Comparison of ENCODE assay signal across 8 cellular contexts in the genomic region with DNA sequence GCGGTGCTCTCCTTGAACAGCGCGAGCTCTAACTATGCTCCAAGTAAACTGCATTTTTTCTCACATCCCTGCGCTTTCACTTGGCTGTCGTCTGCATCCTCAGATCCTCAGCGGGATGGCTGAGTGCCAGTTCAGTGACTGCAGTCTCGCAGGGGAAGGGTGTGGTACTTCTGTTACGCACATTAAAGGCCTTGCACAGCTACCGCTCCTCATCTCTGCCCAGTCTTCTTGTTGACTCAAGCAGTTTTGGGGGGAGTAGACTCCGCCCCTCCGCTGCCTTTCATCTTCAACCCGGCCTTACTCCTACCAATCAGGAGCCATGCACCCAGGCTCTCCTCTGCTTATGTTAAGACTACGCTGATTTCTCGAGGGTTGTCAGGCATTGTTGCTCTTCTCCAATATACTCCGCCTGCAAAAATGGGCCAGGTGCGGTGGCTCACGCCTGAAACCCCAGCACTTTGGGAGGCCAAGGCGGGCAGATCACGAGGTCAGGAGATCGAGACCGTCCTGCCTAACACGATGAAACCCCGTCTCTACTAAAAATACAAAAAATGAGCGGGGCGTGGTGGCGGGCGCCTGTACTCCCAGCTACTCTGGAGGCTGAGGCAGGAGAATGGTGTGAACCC. TPM values are rescaled to one million over a fixed set of nuclear protein-coding genes. Genes with fewer than 3 reads are reported as not detected.
DNase-seq lines count a peak whose midpoint lies in the region; TF ChIP-seq lines count a peak whose summit lies in the region.

No MANE protein-coding gene starts in this region.

- CTCF ChIA-PET in activated CD4-positive, alpha-beta memory T cell treated with anti-CD3 and anti-CD28 coated beads, Interleukin-2, amount 10 ng/mL, durations not matched to agents 7 days and 5 days (lab: Charles Lee): interaction anchor here (0.7 to 3.5 kb wide), 7 partner anchors 12 to 285 kb away, joined by 3 to 18 read pairs (median 4); a partner anchor contains a TSS

- TF ChIP-seq CTCF in 22Rv1 (IDR thresholded peaks at IDR 0.05): no peak
- TF ChIP-seq CTCF in endothelial cell (IDR thresholded peaks at IDR 0.05; ENCODE audit: unreplicated experiment): no peak
- TF ChIP-seq CTCF in nephron progenitor cell (IDR thresholded peaks at IDR 0.05): no peak

- H3K4me3 Mint-ChIP-seq in activated CD4-positive, alpha-beta memory T cell treated with anti-CD3 and anti-CD28 coated beads, Interleukin-2, amount 10 ng/mL, durations not matched to agents 7 days and 5 days: peak overlapping the region; percentile 69
- H3K4me3 Mint-ChIP-seq in endothelial cell (ENCODE audit: unreplicated experiment): peak overlapping the region; percentile 77
- peak overlapping the region; percentile 42 for H3K4me3 Mint-ChIP-seq in nephron progenitor cell

- H3K4me1 Mint-ChIP-seq in activated CD4-positive, alpha-beta memory T cell treated with anti-CD3 and anti-CD28 coated beads, Interleukin-2, amount 10 ng/mL, durations not matched to agents 7 days and 5 days: peaks cover 53% of the 10 kb centered on the region
- H3K4me1 Mint-ChIP-seq in endothelial cell (ENCODE audit: unreplicated experiment): peaks cover 13% of the 10 kb centered on the region
- H3K4me1 Mint-ChIP-seq in nephron progenitor cell: peaks cover 18% of the 10 kb centered on the region

- H3K27ac ChIP-seq in 22Rv1: peak overlapping the region; percentile 96

- H3K27me3 Mint-ChIP-seq in activated CD4-positive, alpha-beta memory T cell treated with anti-CD3 and anti-CD28 coated beads, Interleukin-2, amount 10 ng/mL, durations not matched to agents 7 days and 5 days: peaks cover 6% of the 10 kb centered on the region
- H3K27me3 Mint-ChIP-seq in endothelial cell (ENCODE audit: unreplicated experiment) (peaks cover 29% of the 10 kb centered on the region), nephron progenitor cell (ENCODE audit: low read depth, poor library complexity) (peaks cover 29% of the 10 kb centered on the region)

- POLR2A ChIA-PET in activated CD4-positive, alpha-beta memory T cell treated with anti-CD3 and anti-CD28 coated beads, Interleukin-2, amount 10 ng/mL, durations not matched to agents 7 days and 5 days (lab: Charles Lee): interaction anchor here (0.8 to 1.6 kb wide), 7 partner anchors 10 to 77 kb away, joined by 3 to 16 read pairs (median 4); a partner anchor contains a TSS

- H3K27ac Mint-ChIP-seq in activated CD4-positive, alpha-beta memory T cell treated with anti-CD3 and anti-CD28 coated beads, Interleukin-2, amount 10 ng/mL, durations not matched to agents 7 days and 5 days: peak overlapping the region; percentile 99
- no peak overlapping the region for H3K27ac Mint-ChIP-seq in endothelial cell (ENCODE audit: unreplicated experiment)
- peak overlapping the region; percentile 68 for H3K27ac Mint-ChIP-seq in nephron progenitor cell

- DNase-seq in NCI-H1105 treated with DMSO at 0.1 percent for 48 hours (lab: John Stamatoyannopoulos, UW) (peak; percentile 76), endothelial cell (ENCODE audit: low spot score) (no peak), nephron progenitor cell (peak; percentile 14), stromal cell of bone marrow (ENCODE audit: low read depth) (peak; percentile 71), SIG-M5 (lab: John Stamatoyannopoulos, UW) (no peak), COLO829 (ENCODE audit: low spot score) (no peak)
- peak; percentile 89 for DNase-seq in activated CD4-positive, alpha-beta memory T cell treated with anti-CD3 and anti-CD28 coated beads, Interleukin-2, amount 10 ng/mL, durations not matched to agents 7 days and 5 days

- peaks cover 26% of the 10 kb centered on the region for H3K36me3 Mint-ChIP-seq in activated CD4-positive, alpha-beta memory T cell treated with anti-CD3 and anti-CD28 coated beads, Interleukin-2, amount 10 ng/mL, durations not matched to agents 7 days and 5 days (ENCODE audit: low read depth)
- H3K36me3 Mint-ChIP-seq in endothelial cell (ENCODE audit: low read depth, unreplicated experiment): peaks cover 22% of the 10 kb centered on the region
- H3K36me3 Mint-ChIP-seq in nephron progenitor cell (ENCODE audit: low read depth): peaks cover 29% of the 10 kb centered on the region

- no peaks in the 10 kb centered on the region for H3K9me3 Mint-ChIP-seq in activated CD4-positive, alpha-beta memory T cell treated with anti-CD3 and anti-CD28 coated beads, Interleukin-2, amount 10 ng/mL, durations not matched to agents 7 days and 5 days
- H3K9me3 Mint-ChIP-seq in endothelial cell (ENCODE audit: unreplicated experiment) (no peaks in the 10 kb centered on the region), nephron progenitor cell (peaks cover 9% of the 10 kb centered on the region)

RNA-seq across cellular contexts. Expression of a gene that starts 10.0 kb away (rescaled TPM):
- total RNA-seq in activated CD4-positive, alpha-beta memory T cell treated with anti-CD3 and anti-CD28 coated beads, Interleukin-2, amount 10 ng/mL, durations not matched to agents 7 days and 5 days: 100 to 1,000 TPM; 242 TPM
- total RNA-seq in endothelial cell (ENCODE audit: unreplicated experiment): 179 TPM

RNA-seq across cellular contexts. Expression of a gene that starts 10.3 kb away (rescaled TPM):
- 10 to 100 TPM; 24.2 to 24.9 TPM for total RNA-seq in activated CD4-positive, alpha-beta memory T cell treated with anti-CD3 and anti-CD28 coated beads, Interleukin-2, amount 10 ng/mL, durations not matched to agents 7 days and 5 days
- total RNA-seq in endothelial cell (ENCODE audit: unreplicated experiment): 33.5 TPM

RNA-seq across cellular contexts. Expression of a gene that starts 24.3 kb away (rescaled TPM):
- total RNA-seq in activated CD4-positive, alpha-beta memory T cell treated with anti-CD3 and anti-CD28 coated beads, Interleukin-2, amount 10 ng/mL, durations not matched to agents 7 days and 5 days: 10 to 100 TPM; 45.4 to 49.6 TPM
- total RNA-seq in endothelial cell (ENCODE audit: unreplicated experiment): 16.2 TPM

RNA-seq across cellular contexts. Expression of a gene that starts 49.3 kb away (rescaled TPM):
- total RNA-seq in activated CD4-positive, alpha-beta memory T cell treated with anti-CD3 and anti-CD28 coated beads, Interleukin-2, amount 10 ng/mL, durations not matched to agents 7 days and 5 days: under 1 TPM; 0.50 to 0.63 TPM
- 33.2 TPM for total RNA-seq in endothelial cell (ENCODE audit: unreplicated experiment)

RNA-seq across cellular contexts. Expression of a gene that starts 51.0 kb away (rescaled TPM):
- 10 to 100 TPM; 10.4 TPM for total RNA-seq in activated CD4-positive, alpha-beta memory T cell treated with anti-CD3 and anti-CD28 coated beads, Interleukin-2, amount 10 ng/mL, durations not matched to agents 7 days and 5 days
- total RNA-seq in endothelial cell (ENCODE audit: unreplicated experiment): 50.9 TPM

Comparison
In these comparisons a context has a peak if more than half of its experiments do, and no peak if none do; other contexts are left out.
1. DNase-seq: peak in NCI-H1105 treated with DMSO at 0.1 percent for 48 hours (single experiment), activated CD4-positive, alpha-beta memory T cell treated with anti-CD3 and anti-CD28 coated beads, Interleukin-2, amount 10 ng/mL, durations not matched to agents 7 days and 5 days (single experiment), nephron progenitor cell (single experiment) and stromal cell of bone marrow (single experiment); none in endothelial cell (single experiment), SIG-M5 (single experiment) and COLO829 (single experiment).
2. Peak in every context shown above with its lines, with median percentiles within 50 percentile points of each other: H3K4me3 Mint-ChIP-seq.